ENCODE assay signal across 8 cellular contexts in the genomic region with DNA sequence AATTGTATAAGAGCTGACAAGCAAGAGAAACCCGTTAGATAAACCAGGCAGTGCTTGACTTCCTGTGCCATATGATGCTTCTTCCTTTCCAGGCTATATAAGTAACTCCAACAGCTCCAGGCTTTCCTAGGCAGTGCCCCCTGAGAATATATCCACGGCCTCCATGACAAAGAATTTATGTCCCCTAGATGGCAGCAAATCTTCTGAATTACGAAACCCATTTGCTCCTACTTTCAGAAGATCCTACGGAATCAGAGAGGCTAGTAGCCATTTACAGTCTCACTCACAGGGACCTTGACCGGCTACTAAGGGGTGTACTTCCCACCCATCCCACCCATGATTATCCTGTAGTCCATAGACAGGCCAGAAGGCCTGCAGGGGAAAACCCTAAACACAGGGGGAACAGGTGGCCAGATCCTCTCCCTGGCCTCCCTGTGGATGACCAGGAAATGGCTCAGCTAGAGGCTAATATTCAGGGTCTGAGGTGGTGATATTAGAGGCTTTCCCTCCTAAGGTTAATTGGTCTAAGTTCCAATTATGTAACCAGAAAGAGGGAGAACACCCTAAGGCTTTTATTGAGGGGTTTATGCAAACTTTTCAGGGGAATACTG.
A peak's percentile ranks its signal among the peaks of the same experiment; 100 is the strongest.
DNase-seq lines count a peak whose midpoint lies in the region; ATAC-seq and TF ChIP-seq lines count a peak whose summit lies in the region.

No MANE protein-coding gene starts in this region.

- CTCF ChIA-PET in HEK293T (lab: Yijun Ruan, JAX), result interaction anchor here (0.6 to 1.5 kb wide), 7 partner anchors 23 to 158 kb away, joined by 3 to 4 read pairs (median 4); no protein-coding TSS in a partner anchor

- peak; percentile 38 for DNase-seq in AG20443 (ENCODE audit: low spot score)
- DNase-seq in HEK293T (ENCODE audit: extremely low spot score), result peak; percentile 47
- peak; percentile 51 for DNase-seq in SW480 (ENCODE audit: low spot score)
- peak; percentile 58 for DNase-seq in iPS-NIHi7 (ENCODE audit: extremely low spot score)
- no peak for DNase-seq in NCI-H1048 (lab: John Stamatoyannopoulos, UW)
- DNase-seq in activated T-cell treated with anti-CD3 and anti-CD28 coated beads for 4 hours, result no peak
- no peak for DNase-seq in esophagus muscularis mucosa (ENCODE audit: extremely low spot score)

- POLR2A ChIA-PET in HEK293T (lab: Yijun Ruan, JAX), result no interaction called here

- TF ChIP-seq CTCF in esophagus muscularis mucosa (IDR thresholded peaks at IDR 0.05), result peak in 1 of 3 experiments; percentile 12

- H3K36me3 ChIP-seq in esophagus muscularis mucosa, result no peaks in the 10 kb centered on the region

- no peak overlapping the region for H3K4me3 ChIP-seq in esophagus muscularis mucosa

- H3K27ac ChIP-seq in esophagus muscularis mucosa (replicated peaks in 1 of 4), result no peak overlapping the region

- peaks cover 0 to 4% (median 0%) of the 10 kb centered on the region in 4 donors for H3K27me3 ChIP-seq in esophagus muscularis mucosa

- no peak for TF ChIP-seq EP300 in esophagus muscularis mucosa (IDR thresholded peaks at IDR 0.05)

- WGBS in esophagus muscularis mucosa, result 30% methylated on average over 5 of the region's 5 CpGs

- no peak for ATAC-seq in GM18861 (IDR thresholded peaks at IDR 0.05; ENCODE audit: unreplicated experiment)

- intact Hi-C loops in esophagus muscularis mucosa (cut with DNase I), result no loop called here

- no peak for TF ChIP-seq POLR2A in esophagus muscularis mucosa (IDR thresholded peaks at IDR 0.05; ENCODE audit: low read depth)

- no peaks in the 10 kb centered on the region for H3K4me1 ChIP-seq in esophagus muscularis mucosa

- no peaks in the 10 kb centered on the region for H3K9me3 ChIP-seq in esophagus muscularis mucosa

TF ChIP-seq in HEK293T, 16 proteins besides CTCF, POLR2A, EP300 and RAD21:
- TF ChIP-seq TARDBP (IDR thresholded peaks at IDR 0.05), result no peak
- TF ChIP-seq ZNF384 (IDR thresholded peaks at IDR 0.05), result no peak
- no peak for TF ChIP-seq ELF4 (IDR thresholded peaks at IDR 0.05)
- no peak for TF ChIP-seq FOXA1 (IDR thresholded peaks at IDR 0.05)
- TF ChIP-seq ARNT (IDR thresholded peaks at IDR 0.05), result no peak
- no peak for TF ChIP-seq L3MBTL2 (conservative IDR thresholded peaks at IDR 0.05)
- TF ChIP-seq, protein P1, sequence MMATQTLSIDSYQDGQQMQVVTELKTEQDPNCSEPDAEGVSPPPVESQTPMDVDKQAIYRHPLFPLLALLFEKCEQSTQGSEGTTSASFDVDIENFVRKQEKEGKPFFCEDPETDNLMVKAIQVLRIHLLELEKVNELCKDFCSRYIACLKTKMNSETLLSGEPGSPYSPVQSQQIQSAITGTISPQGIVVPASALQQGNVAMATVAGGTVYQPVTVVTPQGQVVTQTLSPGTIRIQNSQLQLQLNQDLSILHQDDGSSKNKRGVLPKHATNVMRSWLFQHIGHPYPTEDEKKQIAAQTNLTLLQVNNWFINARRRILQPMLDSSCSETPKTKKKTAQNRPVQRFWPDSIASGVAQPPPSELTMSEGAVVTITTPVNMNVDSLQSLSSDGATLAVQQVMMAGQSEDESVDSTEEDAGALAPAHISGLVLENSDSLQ (IDR thresholded peaks at IDR 0.05), result no peak
- no peak for TF ChIP-seq BHLHE40 (IDR thresholded peaks at IDR 0.05; ENCODE audit: borderline replicate concordance)
- TF ChIP-seq NFRKB (IDR thresholded peaks at IDR 0.05), result no peak
- TF ChIP-seq FOXK2 (IDR thresholded peaks at IDR 0.05), result no peak
- no peak for TF ChIP-seq SP1 (IDR thresholded peaks at IDR 0.05)
- TF ChIP-seq HDGF (IDR thresholded peaks at IDR 0.05; ENCODE audit: borderline replicate concordance), result no peak

Comparison
In these comparisons a context has a peak if more than half of its experiments do, and no peak if none do; other contexts are left out.
1. DNase-seq: peak in AG20443 (single experiment), HEK293T (single experiment), SW480 (single experiment) and iPS-NIHi7 (single experiment); none in NCI-H1048 (single experiment), activated T-cell treated with anti-CD3 and anti-CD28 coated beads for 4 hours (single experiment) and esophagus muscularis mucosa (single experiment).